27 cellular contexts compared by ENCODE assay signal in the genomic region with DNA sequence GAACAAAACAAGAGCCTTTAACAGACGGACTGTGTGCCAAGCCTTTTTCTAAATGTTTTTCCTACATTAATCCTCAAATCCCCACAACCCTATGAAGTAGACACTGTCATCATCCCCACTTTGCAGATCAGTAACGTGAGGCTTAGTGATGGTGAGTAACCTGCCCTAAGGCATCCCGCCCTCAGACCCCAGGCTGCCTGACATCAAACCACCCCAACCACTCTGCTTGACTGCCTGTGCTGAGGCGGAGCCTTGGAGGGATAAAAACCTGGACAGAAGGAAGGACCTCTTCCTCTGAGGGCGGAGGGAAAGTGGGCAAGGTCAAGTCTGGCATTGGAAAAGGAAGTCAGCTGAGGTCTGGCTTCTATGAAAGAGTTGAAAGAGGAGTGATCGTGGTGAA.
DNase-seq lines count a peak whose midpoint lies in the region; ATAC-seq, FAIRE-seq and TF ChIP-seq lines count a peak whose summit lies in the region.
"Had no signal": no experiment of that assay in that cellular context is flagged by ENCODE, and none has a peak within 500 bp of the region (broad histone marks: within the 10 kb centered on the region; RNA-seq: fewer than 3 reads in every experiment).

No MANE protein-coding gene starts in this region.

- POLR2A ChIA-PET in K562 (lab: Yijun Ruan, JAX), result no interaction called here

- no peak for TF ChIP-seq RAD21 in K562 (CRISPR knock-in tag; conservative IDR thresholded peaks at IDR 0.05 in 1 of 2, IDR thresholded peaks at IDR 0.05 in 1 of 2)

- peaks cover 0 to 5% (median 0%) of the 10 kb centered on the region in 11 experiments; a peak in 1 of 22 replicates for H3K9me3 ChIP-seq in BLaER1 treated with 17β-estradiol and CSF1 and Interleukin-3, amounts not matched to agents 10 nM and 100 nM (replicated peaks in 1 of 11)
- H3K9me3 ChIP-seq in MG63, result no peaks in the 10 kb centered on the region
- no peaks in the 10 kb centered on the region for H3K9me3 ChIP-seq in K562 (replicated peaks; ENCODE audit: control insufficient read depth, insufficient read depth, low read depth, low read length)
- H3K9me3 ChIP-seq in right atrium auricular region, result no peaks in the 10 kb centered on the region
- H3K9me3 ChIP-seq in transverse colon, result no peaks in the 10 kb centered on the region
- H3K9me3 ChIP-seq: A549, HAP-1 had no signal

- ATAC-seq in K562, result no peak
- ATAC-seq: Panc1 had no signal

- H3K4me1 ChIP-seq in BLaER1 treated with 17β-estradiol and CSF1 and Interleukin-3, amounts not matched to agents 10 nM and 100 nM, result peaks cover 27 to 66% (median 41%) of the 10 kb centered on the region in 10 experiments
- no peaks in the 10 kb centered on the region for H3K4me1 ChIP-seq in K562 (replicated peaks in 1 of 2; ENCODE audit: control insufficient read depth in 2 of 2, insufficient read depth in 2 of 2, low read length in 2 of 2)
- H3K4me1 ChIP-seq in right atrium auricular region, result peaks cover 0 to 4% of the 10 kb centered on the region in 2 donors
- H3K4me1 ChIP-seq in transverse colon, result no peaks in the 10 kb centered on the region
- H3K4me1 ChIP-seq: A549, HAP-1 had no signal

- WGBS in K562 (ENCODE audit: insufficient coverage, low coverage, missing lambda C conversion rate), result 0% methylated on average over 6 of the region's 6 CpGs
- WGBS in transverse colon (ENCODE audit: low coverage in 1 of 2), 2 donors, result 71 to 85% methylated on average over 2 to 6 of the region's 6 CpGs

- DNase-seq in ELF-1 (ENCODE audit: low read depth, low spot score) (peak; percentile 26), MG63 (peak; percentile 62), K562 (ENCODE audit: extremely low read depth in 1 of 4, low spot score in 3 of 4) (no peak), superior temporal gyrus (ENCODE audit: extremely low spot score) (no peak), cerebellar nuclear complex (lab: John Stamatoyannopoulos, UW) (no peak), right atrium auricular region (ENCODE audit: low spot score) (no peak), transverse colon (no peak)
- DNase-seq: Calu3; CD8-positive, alpha-beta memory T cell; DMS79 treated with DMSO at 0.1 percent for 48 hours; GOT3; HFFc6; NCI-H1105 treated with DMSO at 0.1 percent for 48 hours; NCI-H146; NCI-H1930; NCI-H2107; NCI-H446; NCI-H526; SHP77; T-helper 1 cell had no signal

- TF ChIP-seq CTCF in K562 (IDR thresholded peaks at IDR 0.05 in 2 of 3, conservative IDR thresholded peaks at IDR 0.05 in 1 of 3; ENCODE audit: insufficient read depth in 2 of 3, low read depth in 1 of 3, low read length in 3 of 3), result no peak
- TF ChIP-seq CTCF in right atrium auricular region (IDR thresholded peaks at IDR 0.05), result no peak
- no peak for TF ChIP-seq CTCF in transverse colon (IDR thresholded peaks at IDR 0.05)

- no peak overlapping the region for H3K4me3 ChIP-seq in BLaER1 treated with 17β-estradiol and CSF1 and Interleukin-3, amounts not matched to agents 10 nM and 100 nM
- H3K4me3 ChIP-seq in MG63 (no peak overlapping the region), K562 (no peak overlapping the region), right atrium auricular region (no peak overlapping the region), transverse colon (no peak overlapping the region)
- H3K4me3 ChIP-seq: A549, HAP-1 had no signal

- H4K20me1 ChIP-seq in BLaER1 treated with 17β-estradiol and CSF1 and Interleukin-3, amounts not matched to agents 10 nM and 100 nM, result no peaks in the 10 kb centered on the region
- H4K20me1 ChIP-seq in K562 (replicated peaks; ENCODE audit: control insufficient read depth, insufficient read depth, low read length), result no peaks in the 10 kb centered on the region

- H3K27ac ChIP-seq in BLaER1 treated with 17β-estradiol and CSF1 and Interleukin-3, amounts not matched to agents 10 nM and 100 nM, result peak overlapping the region in 5 of 11 experiments; percentile 21 to 60 (median 40); a peak in 7 of 22 replicates
- H3K27ac ChIP-seq in K562 (ENCODE audit: extremely low read depth, low read depth, low read length) (no peak overlapping the region), right atrium auricular region (no peak overlapping the region), transverse colon (no peak overlapping the region)
- H3K27ac ChIP-seq: A549, RWPE1 had no signal

- no peak for TF ChIP-seq POLR2A in K562 (conservative IDR thresholded peaks at IDR 0.05)
- no peak for TF ChIP-seq POLR2A in transverse colon (IDR thresholded peaks at IDR 0.05)

- no peaks in the 10 kb centered on the region for H3K9me1 ChIP-seq in K562 (ENCODE audit: control insufficient read depth, insufficient read depth, low read length)

- no peaks in the 10 kb centered on the region for H3K27me3 ChIP-seq in BLaER1 treated with 17β-estradiol and CSF1 and Interleukin-3, amounts not matched to agents 10 nM and 100 nM
- H3K27me3 ChIP-seq in MG63 (no peaks in the 10 kb centered on the region), K562 (ENCODE audit: control insufficient read depth in 2 of 2, insufficient read depth in 2 of 2, low read length in 2 of 2) (peaks cover 37 to 52% of the 10 kb centered on the region in 2 experiments), right atrium auricular region (no peaks in the 10 kb centered on the region), transverse colon (peaks cover 3% of the 10 kb centered on the region)

- H3K79me2 ChIP-seq in K562 (ENCODE audit: control insufficient read depth, insufficient read depth, low read length), result no peaks in the 10 kb centered on the region

- H3K9ac ChIP-seq in BLaER1 treated with 17β-estradiol and CSF1 and Interleukin-3, amounts not matched to agents 10 nM and 100 nM, result 0 out of 22 replicates have a peak overlapping the region, but pooled peaks of 2 of the 11 experiments have one; percentile 6 to 16
- H3K9ac ChIP-seq in K562 (ENCODE audit: insufficient read depth in 1 of 2, low read depth in 2 of 2, low read length in 2 of 2), result no peak overlapping the region

- H3K36me3 ChIP-seq in BLaER1 treated with 17β-estradiol and CSF1 and Interleukin-3, amounts not matched to agents 10 nM and 100 nM, result no peaks in the 10 kb centered on the region; a peak in 1 of 22 replicates
- no peaks in the 10 kb centered on the region for H3K36me3 ChIP-seq in MG63
- H3K36me3 ChIP-seq in K562 (ENCODE audit: control insufficient read depth, insufficient read depth, low read length), result no peaks in the 10 kb centered on the region
- no peaks in the 10 kb centered on the region for H3K36me3 ChIP-seq in right atrium auricular region
- no peaks in the 10 kb centered on the region for H3K36me3 ChIP-seq in transverse colon
- H3K36me3 ChIP-seq: HAP-1 had no signal

- TF ChIP-seq EP300 in K562 (IDR thresholded peaks at IDR 0.05; ENCODE audit: low read length) (no peak), transverse colon (IDR thresholded peaks at IDR 0.05; ENCODE audit: low read depth) (no peak)

- intact Hi-C loops in K562 (cut with micrococcal nuclease), result no loop called here
- intact Hi-C loops in transverse colon (cut with DNase I; ENCODE audit: low total_unique reads), result no loop called here

- BruUV-seq in K562 (replicated peaks; lab: Mats Ljungman, UMichigan), result no TSS peak

- FAIRE-seq in K562 (lab: Jason Lieb, UNC), result no peak
- FAIRE-seq: A549, GM18507, HTR-8/SVneo had no signal

- in situ Hi-C loops in K562 (cut with MboI) (no loop called here), transverse colon (cut with MboI; ENCODE audit: low pct_ligation_motif_present in 1 of 4, low pct_unique_long_range_greater_than_20kb in 1 of 4, low sequenced_read_pairs in 3 of 4) (no loop called here)

- peak overlapping the region; percentile 21 to 76 (median 48); a peak in 19 of 22 replicates for H3K4me2 ChIP-seq in BLaER1 treated with 17β-estradiol and CSF1 and Interleukin-3, amounts not matched to agents 10 nM and 100 nM
- no peak overlapping the region for H3K4me2 ChIP-seq in K562 (ENCODE audit: insufficient read depth, low read length)
- H3K4me2 ChIP-seq: A549 had no signal

- no peak overlapping the region for H2AFZ ChIP-seq in K562 (ENCODE audit: low read depth, low read length)

- CTCF ChIA-PET in K562 (lab: Yijun Ruan, JAX; ENCODE audit: low intra/inter-chr PET ratio), result no interaction called here

TF ChIP-seq in K562, 482 proteins besides CTCF, POLR2A, EP300 and RAD21:
- TF ChIP-seq NCOA4 (IDR thresholded peaks at IDR 0.05; ENCODE audit: partially characterized antibody) (no peak), RBM25 (IDR thresholded peaks at IDR 0.05; ENCODE audit: low read depth, low read length, severe bottlenecking) (peak; percentile 4)

Comparison
In these comparisons a context has a peak if more than half of its experiments do, and no peak if none do; other contexts are left out.
1. DNase-seq: peak in ELF-1 (single experiment) and MG63 (single experiment); none in K562 (0 of 4), superior temporal gyrus (single experiment), cerebellar nuclear complex (0 of 2), right atrium auricular region (single experiment) and transverse colon (single experiment).